In the genomic region with DNA sequence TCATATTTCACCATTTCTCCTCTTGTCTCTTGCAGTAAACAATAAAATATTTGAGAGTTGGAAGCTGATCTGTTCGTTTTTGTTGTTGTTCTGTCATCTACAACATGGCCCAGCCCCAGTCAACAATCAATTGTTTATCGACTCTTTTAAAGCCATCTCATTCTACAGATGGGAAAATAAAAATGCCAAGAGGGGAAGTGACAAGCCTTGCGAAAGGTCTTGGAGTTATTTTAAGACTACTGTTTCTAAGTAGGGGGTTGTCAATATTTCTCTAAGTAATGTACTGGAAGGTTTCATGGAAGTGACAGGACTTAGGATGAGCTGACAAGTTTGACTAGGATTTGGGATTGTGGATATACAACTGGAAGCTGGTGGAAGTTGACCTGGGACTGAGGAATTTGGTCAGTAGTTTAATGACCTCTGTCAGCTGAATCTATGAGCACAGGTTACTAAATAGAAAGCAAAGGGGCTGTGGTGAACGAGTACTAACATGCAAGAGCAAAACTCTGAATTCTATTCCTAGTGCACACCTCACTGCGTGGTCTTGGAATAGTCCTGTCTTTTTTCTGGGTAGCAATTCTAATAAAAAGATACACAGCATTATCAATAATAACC, we compare ENCODE assay signal across 23 cellular contexts. TPM values are rescaled to one million over a fixed set of nuclear protein-coding genes. Genes with fewer than 3 reads are reported as not detected.
"Had no signal": no experiment of that assay in that cellular context is flagged by ENCODE, and none has a peak within 500 bp of the region (broad histone marks: within the 10 kb centered on the region; RNA-seq: fewer than 3 reads in every experiment).

No MANE protein-coding gene starts in this region.

- H3K4me1 ChIP-seq: transverse colon had no signal

- H3K27me3 ChIP-seq: heart right ventricle, transverse colon had no signal

- DNase-seq: activated B cell treated with CpG ODN at 0.5 μM for 24 hours; activated CD4-positive, alpha-beta memory T cell treated with anti-CD3 and anti-CD28 coated beads for 36 hours; activated CD4-positive, alpha-beta T cell treated with anti-CD3 and anti-CD28 coated beads for 4 hours; activated effector memory CD4-positive, alpha-beta T cell treated with Interleukin-2 at 50 U/mL for 16 hours; activated naive CD4-positive, alpha-beta T cell treated with anti-CD3 and anti-CD28 coated beads, Interleukin-2, amount 10 ng/mL, durations not matched to agents 7 days and 5 days; activated T-cell treated with anti-CD3 and anti-CD28 coated beads, Interleukin-2, amount 50 U/mL, for 72 hours; amygdala; heart right ventricle; islet precursor cell; left colon; naive B cell; occipital lobe; posterior cingulate gyrus; small intestine; stimulated activated CD4-positive, alpha-beta T cell treated with anti-CD3 and anti-CD28 coated beads, Interleukin-2, amount 100 ng/mL, for 24 hours; stimulated activated naive B cell treated with anti-CD40 and anti-IgM and Interleukin-4, amounts not matched to agents 10 μg/mL and 1 μg/mL and 100 μg/mL, for 72 hours; T1000; transverse colon had no signal

- H3K9me3 ChIP-seq: heart right ventricle, transverse colon had no signal

- H3K27me3 Mint-ChIP-seq: activated B cell treated with CpG ODN at 0.5 μM for 24 hours; stimulated activated naive B cell treated with anti-CD40 and anti-IgM and Interleukin-4, amounts not matched to agents 10 μg/mL and 1 μg/mL and 100 μg/mL, for 72 hours had no signal

- H3K36me3 Mint-ChIP-seq: activated CD4-positive, alpha-beta memory T cell treated with anti-CD3 and anti-CD28 coated beads for 36 hours; activated naive CD4-positive, alpha-beta T cell treated with anti-CD3 and anti-CD28 coated beads, Interleukin-2, amount 10 ng/mL, durations not matched to agents 7 days and 5 days; naive B cell; stimulated activated naive B cell treated with anti-CD40 and anti-IgM and Interleukin-4, amounts not matched to agents 10 μg/mL and 1 μg/mL and 100 μg/mL, for 72 hours had no signal

- H3K27ac ChIP-seq: heart right ventricle, transverse colon had no signal

- H3K4me3 ChIP-seq: heart right ventricle, lung, transverse colon had no signal

- H3K27ac Mint-ChIP-seq: activated B cell treated with CpG ODN at 0.5 μM for 24 hours; activated CD4-positive, alpha-beta memory T cell treated with anti-CD3 and anti-CD28 coated beads for 36 hours; activated naive CD4-positive, alpha-beta T cell treated with anti-CD3 and anti-CD28 coated beads, Interleukin-2, amount 10 ng/mL, durations not matched to agents 7 days and 5 days; activated T-cell treated with anti-CD3 and anti-CD28 coated beads, Interleukin-2, amount 50 U/mL, for 72 hours; stimulated activated naive B cell treated with anti-CD40 and anti-IgM and Interleukin-4, amounts not matched to agents 10 μg/mL and 1 μg/mL and 100 μg/mL, for 72 hours had no signal

- FAIRE-seq: bronchial epithelial cell, small intestine, urothelium cell line had no signal

- H3K4me1 Mint-ChIP-seq: activated naive CD4-positive, alpha-beta T cell treated with anti-CD3 and anti-CD28 coated beads, Interleukin-2, amount 10 ng/mL, durations not matched to agents 7 days and 5 days had no signal

- ATAC-seq: activated T-cell treated with anti-CD3 and anti-CD28 coated beads, Interleukin-2, amount 50 U/mL, for 72 hours; heart right ventricle; left colon; sciatic nerve; stimulated activated naive B cell treated with anti-CD40 and anti-IgM and Interleukin-4, amounts not matched to agents 10 μg/mL and 1 μg/mL and 100 μg/mL, for 72 hours had no signal

- H3K4me3 Mint-ChIP-seq: activated B cell treated with CpG ODN at 0.5 μM for 24 hours; activated CD4-positive, alpha-beta memory T cell treated with anti-CD3 and anti-CD28 coated beads for 36 hours; activated naive CD4-positive, alpha-beta T cell treated with anti-CD3 and anti-CD28 coated beads, Interleukin-2, amount 10 ng/mL, durations not matched to agents 7 days and 5 days; activated T-cell treated with anti-CD3 and anti-CD28 coated beads, Interleukin-2, amount 50 U/mL, for 72 hours; naive B cell; stimulated activated naive B cell treated with anti-CD40 and anti-IgM and Interleukin-4, amounts not matched to agents 10 μg/mL and 1 μg/mL and 100 μg/mL, for 72 hours had no signal

- H3K9me3 Mint-ChIP-seq: activated B cell treated with CpG ODN at 0.5 μM for 24 hours; activated CD4-positive, alpha-beta memory T cell treated with anti-CD3 and anti-CD28 coated beads for 36 hours; activated naive CD4-positive, alpha-beta T cell treated with anti-CD3 and anti-CD28 coated beads, Interleukin-2, amount 10 ng/mL, durations not matched to agents 7 days and 5 days; activated T-cell treated with anti-CD3 and anti-CD28 coated beads, Interleukin-2, amount 50 U/mL, for 72 hours; naive B cell; stimulated activated naive B cell treated with anti-CD40 and anti-IgM and Interleukin-4, amounts not matched to agents 10 μg/mL and 1 μg/mL and 100 μg/mL, for 72 hours had no signal

- H3K36me3 ChIP-seq: heart right ventricle, transverse colon had no signal

RNA-seq across cellular contexts. Expression of gene ADRB2, which starts 57.5 kb away (rescaled TPM):
- polyA plus RNA-seq: neural cell had no signal
